In genomic region chr2:189561371-189561948, GRCh38 we compare ENCODE assay signal across 1 cellular context.
TF ChIP-seq lines count a peak whose summit lies in the region.

No MANE protein-coding gene starts in this region.

TF ChIP-seq in liver, 16 proteins besides CTCF, POLR2A, EP300 and RAD21 (continued from another document):
- no peak for TF ChIP-seq ZBTB33 (IDR thresholded peaks at IDR 0.05)
